ENCODE assay signal across 18 cellular contexts in genomic region chr15:57596978-57597377, GRCh38. TPM values are rescaled to one million over a fixed set of nuclear protein-coding genes. Genes with fewer than 3 reads are reported as not detected.
DNase-seq lines count a peak whose midpoint lies in the region; ATAC-seq and TF ChIP-seq lines count a peak whose summit lies in the region.
"Had no signal": no experiment of that assay in that cellular context is flagged by ENCODE, and none has a peak within 500 bp of the region (broad histone marks: within the 10 kb centered on the region; RNA-seq: fewer than 3 reads in every experiment).

No MANE protein-coding gene starts in this region.

- H3K9me3 ChIP-seq in cardiac muscle cell (ENCODE audit: low read depth) (no peaks in the 10 kb centered on the region), esophagus squamous epithelium (no peaks in the 10 kb centered on the region), osteoblast (ENCODE audit: low read depth, low read length) (no peaks in the 10 kb centered on the region)

- no peak overlapping the region for H2AFZ ChIP-seq in osteoblast (ENCODE audit: low read length)

- peaks cover 69% of the 10 kb centered on the region for H3K4me1 ChIP-seq in cardiac muscle cell (ENCODE audit: low read depth)
- H3K4me1 ChIP-seq in esophagus squamous epithelium: peaks cover 0 to 51% (median 0%) of the 10 kb centered on the region in 3 donors
- no peaks in the 10 kb centered on the region for H3K4me1 ChIP-seq in osteoblast (ENCODE audit: insufficient read depth, low read length)

- H3K27ac ChIP-seq in cardiac muscle cell (peak overlapping the region; percentile 94), esophagus squamous epithelium (peak overlapping the region; percentile 28 to 66 (median 51)), osteoblast (ENCODE audit: low read depth, low read length) (no peak overlapping the region)

- H4K20me1 ChIP-seq in osteoblast (ENCODE audit: insufficient read depth, low read length): no peaks in the 10 kb centered on the region

- H3K4me3 ChIP-seq in cardiac muscle cell: no peak overlapping the region
- H3K4me3 ChIP-seq in esophagus squamous epithelium: no peak overlapping the region
- H3K4me3 ChIP-seq in osteoblast (ENCODE audit: insufficient read depth, low read length): no peak overlapping the region

- H3K27me3 ChIP-seq in cardiac muscle cell: no peaks in the 10 kb centered on the region
- H3K27me3 ChIP-seq in esophagus squamous epithelium: peaks cover 0 to 2% (median 0%) of the 10 kb centered on the region in 4 donors
- H3K27me3 ChIP-seq in osteoblast (ENCODE audit: insufficient read depth, low read length): peaks cover 36% of the 10 kb centered on the region

- TF ChIP-seq POLR2A in esophagus squamous epithelium (IDR thresholded peaks at IDR 0.05): no peak

- no peaks in the 10 kb centered on the region for H3K9me3 Mint-ChIP-seq in progenitor cell of endocrine pancreas (ENCODE audit: low read depth)
- H3K9me3 Mint-ChIP-seq: activated naive CD4-positive, alpha-beta T cell treated with anti-CD3 and anti-CD28 coated beads, Interleukin-2, amount 10 ng/mL, durations not matched to agents 7 days and 5 days had no signal

- no peak overlapping the region for H3K4me2 ChIP-seq in osteoblast (ENCODE audit: insufficient read depth, low read length)

- intact Hi-C loops in Right ventricle myocardium inferior (cut with DNase I): no loop called here
- intact Hi-C loops in esophagus squamous epithelium (cut with DNase I): no loop called here
- intact Hi-C loops in left colon (cut with DNase I, micrococcal nuclease): no loop called here

- 35 to 40% methylated on average over 4 of the region's 4 CpGs for WGBS in esophagus squamous epithelium, 2 donors

- no peak overlapping the region for H3K27ac Mint-ChIP-seq in progenitor cell of endocrine pancreas
- H3K27ac Mint-ChIP-seq: activated naive CD4-positive, alpha-beta T cell treated with anti-CD3 and anti-CD28 coated beads, Interleukin-2, amount 10 ng/mL, durations not matched to agents 7 days and 5 days; CD14-positive monocyte had no signal

- no peaks in the 10 kb centered on the region for H3K79me2 ChIP-seq in osteoblast (ENCODE audit: insufficient read depth, low read length)

- ATAC-seq in Right ventricle myocardium inferior (no peak), left colon (no peak), GM18907 (IDR thresholded peaks at IDR 0.05; ENCODE audit: unreplicated experiment) (no peak), GM21825 (IDR thresholded peaks at IDR 0.05; ENCODE audit: unreplicated experiment) (no peak)

- DNase-seq in cardiac muscle cell (ENCODE audit: low read depth in 1 of 2, low spot score in 1 of 2) (no peak), Right ventricle myocardium inferior (ENCODE audit: missing footprints) (no peak), esophagus squamous epithelium (lab: John Stamatoyannopoulos, UW) (no peak), osteoblast (ENCODE audit: insufficient read length, low spot score, missing footprints) (peak; percentile 63), left colon (no peak), progenitor cell of endocrine pancreas (ENCODE audit: low spot score, unreplicated experiment) (no peak)
- DNase-seq: activated naive CD4-positive, alpha-beta T cell treated with anti-CD3 and anti-CD28 coated beads, Interleukin-2, amount 10 ng/mL, durations not matched to agents 7 days and 5 days; activated T-cell treated with anti-CD3 and anti-CD28 coated beads, Interleukin-2, amount 50 U/mL, for 1 hour; DMS53; effector memory CD4-positive, alpha-beta T cell; foreskin melanocyte; midbrain; NCI-H187 treated with DMSO at 0.1 percent for 48 hours; NCI-H510A treated with DMSO at 0.1 percent for 48 hours; stimulated activated CD4-positive, alpha-beta T cell treated with anti-CD3 and anti-CD28 coated beads, Interleukin-4, amount 100 ng/mL, for 4 hours had no signal

- H3K4me3 Mint-ChIP-seq in progenitor cell of endocrine pancreas (ENCODE audit: low read depth): no peak overlapping the region
- H3K4me3 Mint-ChIP-seq: activated naive CD4-positive, alpha-beta T cell treated with anti-CD3 and anti-CD28 coated beads, Interleukin-2, amount 10 ng/mL, durations not matched to agents 7 days and 5 days; CD14-positive monocyte had no signal

- peaks cover 2% of the 10 kb centered on the region for H3K36me3 Mint-ChIP-seq in progenitor cell of endocrine pancreas (ENCODE audit: insufficient read depth)
- H3K36me3 Mint-ChIP-seq: activated naive CD4-positive, alpha-beta T cell treated with anti-CD3 and anti-CD28 coated beads, Interleukin-2, amount 10 ng/mL, durations not matched to agents 7 days and 5 days had no signal

- H3K27me3 Mint-ChIP-seq in progenitor cell of endocrine pancreas: no peaks in the 10 kb centered on the region

- peaks cover 30% of the 10 kb centered on the region for H3K4me1 Mint-ChIP-seq in progenitor cell of endocrine pancreas (ENCODE audit: low read depth)
- H3K4me1 Mint-ChIP-seq: activated naive CD4-positive, alpha-beta T cell treated with anti-CD3 and anti-CD28 coated beads, Interleukin-2, amount 10 ng/mL, durations not matched to agents 7 days and 5 days had no signal

- no peak for TF ChIP-seq CTCF in cardiac muscle cell (IDR thresholded peaks at IDR 0.05; ENCODE audit: low read depth, low read length)
- no peak for TF ChIP-seq CTCF in esophagus squamous epithelium (IDR thresholded peaks at IDR 0.05)
- TF ChIP-seq CTCF in osteoblast (IDR thresholded peaks at IDR 0.05; ENCODE audit: extremely low read depth, low read depth, low read length): no peak
- no peak for TF ChIP-seq CTCF in progenitor cell of endocrine pancreas (IDR thresholded peaks at IDR 0.05; ENCODE audit: unreplicated experiment)

- no peaks in the 10 kb centered on the region for H3K36me3 ChIP-seq in cardiac muscle cell
- H3K36me3 ChIP-seq in esophagus squamous epithelium: no peaks in the 10 kb centered on the region
- no peaks in the 10 kb centered on the region for H3K36me3 ChIP-seq in osteoblast (ENCODE audit: insufficient read depth, low read length)

RNA-seq across cellular contexts. Expression of gene MYZAP, which starts 5.3 kb away (rescaled TPM):
- total RNA-seq in cardiac muscle cell: 103 and 143 TPM in 2 replicates
- polyA plus RNA-seq in cardiac muscle cell: 175 and 230 TPM in 2 replicates
- total RNA-seq in Right ventricle myocardium inferior: 869 TPM
- total RNA-seq in esophagus squamous epithelium: 10 to 100 TPM; 21.2 to 36.0 (median 26.5) TPM
- under 0.01 TPM in 1 of 2 replicates, not detected in the other for total RNA-seq in osteoblast
- 10 to 100 TPM; 12.9 to 21.3 TPM for total RNA-seq in left colon
- total RNA-seq in progenitor cell of endocrine pancreas: 11.5 and 11.9 TPM in 2 replicates

Comparison
In these comparisons a context has a peak if more than half of its experiments do, and no peak if none do; other contexts are left out.
1. RNA of gene MYZAP, which starts 5.3 kb away (total RNA-seq): 869 TPM in Right ventricle myocardium inferior (single experiment), 103 to 143 TPM in cardiac muscle cell, 21.2 to 36.0 TPM in esophagus squamous epithelium, 12.9 to 21.3 TPM in left colon and 11.5 to 11.9 TPM in progenitor cell of endocrine pancreas; under 0.01 TPM in osteoblast; every median in the first group is over 10 times any median in the second.